In genomic region chr16:2415085-2415484, GRCh38 we compare ENCODE assay signal across 20 cellular contexts. TPM values are rescaled to one million over a fixed set of nuclear protein-coding genes. Genes with fewer than 3 reads are reported as not detected.
"Had no signal": no experiment of that assay in that cellular context is flagged by ENCODE, and none has a peak within 500 bp of the region (broad histone marks: within the 10 kb centered on the region; RNA-seq: fewer than 3 reads in every experiment).

No MANE protein-coding gene starts in this region.

- DNase-seq: dorsolateral prefrontal cortex; effector CD4-positive, alpha-beta T cell; left ventricle myocardium superior; lower lobe of right lung; naive thymus-derived CD8-positive, alpha-beta T cell; nephron progenitor cell; nucleus accumbens; psoas muscle; right cardiac atrium; sigmoid colon; stimulated activated CD4-positive, alpha-beta T cell treated with anti-CD3 and anti-CD28 coated beads, Interleukin-2, amount 100 ng/mL, for 24 hours; stimulated activated CD4-positive, alpha-beta T cell treated with anti-CD3 and anti-CD28 coated beads, Interleukin-4, amount 100 ng/mL, for 24 hours; stimulated activated naive CD4-positive, alpha-beta T cell treated with Interleukin-2 at 50 U/mL for 16 hours; stomach; tibial artery had no signal

- H3K9me3 Mint-ChIP-seq: naive thymus-derived CD8-positive, alpha-beta T cell; nephron progenitor cell; stimulated activated effector memory CD8-positive, alpha-beta T cell treated with anti-CD3 and anti-CD28 coated beads, Interleukin-12 subunit alpha, Interleukin-12 subunit beta, amount 100 ng/mL, for 72 hours; type B pancreatic cell had no signal

- H3K27ac Mint-ChIP-seq: naive thymus-derived CD8-positive, alpha-beta T cell; nephron progenitor cell; stimulated activated effector memory CD8-positive, alpha-beta T cell treated with anti-CD3 and anti-CD28 coated beads, Interleukin-12 subunit alpha, Interleukin-12 subunit beta, amount 100 ng/mL, for 72 hours; type B pancreatic cell had no signal

- H3K36me3 Mint-ChIP-seq: naive thymus-derived CD8-positive, alpha-beta T cell; stimulated activated effector memory CD8-positive, alpha-beta T cell treated with anti-CD3 and anti-CD28 coated beads, Interleukin-12 subunit alpha, Interleukin-12 subunit beta, amount 100 ng/mL, for 72 hours; type B pancreatic cell had no signal

- H3K4me1 Mint-ChIP-seq: naive thymus-derived CD8-positive, alpha-beta T cell; nephron progenitor cell; stimulated activated effector memory CD8-positive, alpha-beta T cell treated with anti-CD3 and anti-CD28 coated beads, Interleukin-12 subunit alpha, Interleukin-12 subunit beta, amount 100 ng/mL, for 72 hours had no signal

- H3K4me3 Mint-ChIP-seq: naive thymus-derived CD8-positive, alpha-beta T cell; nephron progenitor cell; stimulated activated effector memory CD8-positive, alpha-beta T cell treated with anti-CD3 and anti-CD28 coated beads, Interleukin-12 subunit alpha, Interleukin-12 subunit beta, amount 100 ng/mL, for 72 hours; type B pancreatic cell had no signal

RNA-seq across cellular contexts. Expression of gene TEDC2, which starts 44.8 kb away (rescaled TPM):
- total RNA-seq: mesenteric fat pad had no signal

RNA-seq across cellular contexts. Expression of gene NTN3, which starts 56.0 kb away (rescaled TPM):
- total RNA-seq: mesenteric fat pad; myocyte; naive thymus-derived CD8-positive, alpha-beta T cell; subcutaneous adipose tissue had no signal
